14 cellular contexts compared by ENCODE assay signal in the genomic region with DNA sequence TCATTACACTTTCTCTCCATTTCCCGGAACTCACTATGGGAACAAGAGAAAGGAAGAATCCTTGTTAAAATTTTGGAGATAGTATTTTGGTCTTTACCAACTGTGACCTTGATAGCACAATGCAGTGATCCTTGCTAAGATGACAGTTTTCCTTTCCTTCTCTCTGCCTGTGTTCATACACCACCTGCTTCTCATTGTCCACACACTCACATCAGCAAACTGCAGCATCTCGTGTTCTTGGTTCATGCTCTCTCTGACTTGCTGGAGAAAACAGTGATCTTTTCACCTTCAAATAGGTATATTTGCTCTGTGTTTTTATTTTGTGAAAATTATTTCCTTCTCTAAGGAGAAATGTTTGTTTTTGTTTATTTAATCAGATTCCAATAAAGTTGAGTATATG.
DNase-seq lines count a peak whose midpoint lies in the region; TF ChIP-seq lines count a peak whose summit lies in the region.
"Had no signal": no experiment of that assay in that cellular context is flagged by ENCODE, and none has a peak within 500 bp of the region (broad histone marks: within the 10 kb centered on the region; RNA-seq: fewer than 3 reads in every experiment).

No MANE protein-coding gene starts in this region.

- peaks cover 0 to 68% (median 30%) of the 10 kb centered on the region in 11 experiments; a peak in 17 of 22 replicates for H3K36me3 ChIP-seq in BLaER1 treated with 17β-estradiol and CSF1 and Interleukin-3, amounts not matched to agents 10 nM and 100 nM
- no peaks in the 10 kb centered on the region; the same call in 1 of the 2 replicates for H3K36me3 ChIP-seq in Karpas-422 (ENCODE audit: insufficient read depth, low read length)
- H3K36me3 ChIP-seq in OCI-LY1 (ENCODE audit: insufficient read depth, low read length), result no peaks in the 10 kb centered on the region

- TF ChIP-seq CTCF in OCI-LY1 (IDR thresholded peaks at IDR 0.05; ENCODE audit: low read length), result no peak

- H4K20me1 ChIP-seq in BLaER1 treated with 17β-estradiol and CSF1 and Interleukin-3, amounts not matched to agents 10 nM and 100 nM, result no peaks in the 10 kb centered on the region
- H4K20me1 ChIP-seq in Karpas-422 (ENCODE audit: insufficient read depth, low read depth, low read length) (peaks cover 8% of the 10 kb centered on the region), OCI-LY1 (ENCODE audit: insufficient read depth, low read length) (no peaks in the 10 kb centered on the region)

- H2AFZ ChIP-seq in Karpas-422 (ENCODE audit: low read length), result no peak overlapping the region
- H2AFZ ChIP-seq in OCI-LY1 (ENCODE audit: low read length), result no peak overlapping the region

- peak overlapping the region; percentile 68 to 92 (median 83) for H3K4me2 ChIP-seq in BLaER1 treated with 17β-estradiol and CSF1 and Interleukin-3, amounts not matched to agents 10 nM and 100 nM
- H3K4me2 ChIP-seq in Karpas-422 (ENCODE audit: low read depth, low read length, poor library complexity, severe bottlenecking), result peak overlapping the region; percentile 63
- no peak overlapping the region for H3K4me2 ChIP-seq in OCI-LY1 (ENCODE audit: low read length)

- H3K9ac ChIP-seq in BLaER1 treated with 17β-estradiol and CSF1 and Interleukin-3, amounts not matched to agents 10 nM and 100 nM, result peak overlapping the region in 10 of 11 experiments; percentile 16 to 87 (median 70); a peak in 18 of 22 replicates
- H3K9ac ChIP-seq in Karpas-422 (ENCODE audit: low read length) (no peak overlapping the region), OCI-LY1 (ENCODE audit: low read length) (no peak overlapping the region)

- DNase-seq in Karpas-422 (no peak), Kasumi-1 (lab: John Stamatoyannopoulos, UW) (no peak), NCI-H2081 treated with DMSO at 0.1 percent for 48 hours (lab: John Stamatoyannopoulos, UW) (no peak)
- DNase-seq in stimulated activated CD4-positive, alpha-beta T cell treated with anti-CD3 and anti-CD28 coated beads, Interleukin-12 subunit alpha, Interleukin-12 subunit beta, amount 100 ng/mL, for 4 hours, result no peak
- DNase-seq: Caco-2; CD4-positive, alpha-beta T cell; GF-D8; GOT3; H7; HFFc6 had no signal

- no peaks in the 10 kb centered on the region for H3K79me2 ChIP-seq in Karpas-422 (ENCODE audit: low read length)
- no peaks in the 10 kb centered on the region for H3K79me2 ChIP-seq in OCI-LY1 (ENCODE audit: insufficient read depth, low read length)

- peak overlapping the region in 8 of 10 experiments; percentile 7 to 57 (median 45); a peak in 14 of 20 replicates for H3K4me3 ChIP-seq in BLaER1 treated with 17β-estradiol and CSF1 and Interleukin-3, amounts not matched to agents 10 nM and 100 nM
- no peak overlapping the region for H3K4me3 ChIP-seq in Karpas-422 (ENCODE audit: low read length)
- H3K4me3 ChIP-seq in OCI-LY1 (ENCODE audit: low read depth, low read length, poor library complexity, severe bottlenecking), result no peak overlapping the region

- H3K4me1 ChIP-seq in BLaER1 treated with 17β-estradiol and CSF1 and Interleukin-3, amounts not matched to agents 10 nM and 100 nM, result peaks cover 26 to 74% (median 59%) of the 10 kb centered on the region in 10 experiments
- peaks cover 69% of the 10 kb centered on the region for H3K4me1 ChIP-seq in Karpas-422 (ENCODE audit: low read length)
- peaks cover 53% of the 10 kb centered on the region for H3K4me1 ChIP-seq in OCI-LY1 (ENCODE audit: insufficient read depth, low read length, severe bottlenecking)
- H3K4me1 ChIP-seq: Caco-2 had no signal

- peaks cover 31 to 72% (median 61%) of the 10 kb centered on the region in 11 experiments for H3K9me3 ChIP-seq in BLaER1 treated with 17β-estradiol and CSF1 and Interleukin-3, amounts not matched to agents 10 nM and 100 nM (replicated peaks in 1 of 11)
- H3K9me3 ChIP-seq in Karpas-422 (ENCODE audit: low read length), result 0 out of 2 replicates have a peak, but pooled peaks cover 3% of the 10 kb centered on the region
- H3K9me3 ChIP-seq in OCI-LY1 (ENCODE audit: low read length), result 0 out of 2 replicates have a peak, but pooled peaks cover 3% of the 10 kb centered on the region
- H3K9me3 ChIP-seq: Caco-2 had no signal

- H3F3A ChIP-seq in OCI-LY1 (ENCODE audit: insufficient read depth, low read length), result no peaks in the 10 kb centered on the region

- no peaks in the 10 kb centered on the region for H3K27me3 ChIP-seq in BLaER1 treated with 17β-estradiol and CSF1 and Interleukin-3, amounts not matched to agents 10 nM and 100 nM
- H3K27me3 ChIP-seq in Karpas-422 (ENCODE audit: low read length) (0 out of 2 replicates have a peak, but pooled peaks cover 2% of the 10 kb centered on the region), OCI-LY1 (ENCODE audit: insufficient read depth, low read length) (no peaks in the 10 kb centered on the region; the same call in 1 of the 2 replicates)

- no peaks in the 10 kb centered on the region for H3K9me2 ChIP-seq in Karpas-422 (replicated peaks; ENCODE audit: insufficient read depth, low read length)
- no peaks in the 10 kb centered on the region for H3K9me2 ChIP-seq in OCI-LY1 (ENCODE audit: low read depth, low read length)

- peak overlapping the region in 9 of 11 experiments; percentile 29 to 97 (median 87); a peak in 18 of 22 replicates for H3K27ac ChIP-seq in BLaER1 treated with 17β-estradiol and CSF1 and Interleukin-3, amounts not matched to agents 10 nM and 100 nM
- no peak overlapping the region for H3K27ac ChIP-seq in Karpas-422 (ENCODE audit: low read length)
- H3K27ac ChIP-seq in OCI-LY1 (ENCODE audit: low read depth, low read length, poor library complexity, severe bottlenecking), result peak overlapping the region; percentile 68
- H3K27ac ChIP-seq: C4-2B, HL-60 had no signal

Comparison
In these comparisons a context has a peak if more than half of its experiments do, and no peak if none do; other contexts are left out.
1. H3K4me3 ChIP-seq: peak in BLaER1 treated with 17β-estradiol and CSF1 and Interleukin-3, amounts not matched to agents 10 nM and 100 nM (8 of 10); none in Karpas-422 (single experiment) and OCI-LY1 (single experiment).
2. H3K9ac ChIP-seq: peak in BLaER1 treated with 17β-estradiol and CSF1 and Interleukin-3, amounts not matched to agents 10 nM and 100 nM (10 of 11); none in Karpas-422 (single experiment) and OCI-LY1 (single experiment).